Comparison of ENCODE assay signal across 17 cellular contexts in genomic region chrX:72382199-72382590, GRCh38.
DNase-seq lines count a peak whose midpoint lies in the region; ATAC-seq and TF ChIP-seq lines count a peak whose summit lies in the region.
"Had no signal": no experiment of that assay in that cellular context is flagged by ENCODE, and none has a peak within 500 bp of the region (broad histone marks: within the 10 kb centered on the region; RNA-seq: fewer than 3 reads in every experiment).

No MANE protein-coding gene starts in this region.

- TF ChIP-seq CTCF in Panc1 (IDR thresholded peaks at IDR 0.05) (no peak), thyroid gland (IDR thresholded peaks at IDR 0.05) (no peak), uterus (IDR thresholded peaks at IDR 0.05) (no peak)

- in situ Hi-C loops in Panc1 (cut with HindIII; ENCODE audit: low pct_unique_long_range_greater_than_20kb, low sequenced_read_pairs), result no loop called here

- POLR2A ChIA-PET in Panc1 (lab: Charles Lee), result interaction anchor here (0.5 kb wide), 1 partner anchor 188 kb away, joined by 3 read pairs; no protein-coding TSS in a partner anchor

- H3K27me3 ChIP-seq in Panc1 (ENCODE audit: control insufficient read depth, insufficient read depth, low read length), result no peaks in the 10 kb centered on the region
- no peaks in the 10 kb centered on the region for H3K27me3 ChIP-seq in thyroid gland
- H3K27me3 ChIP-seq in uterus, result no peaks in the 10 kb centered on the region

- ATAC-seq in Panc1 (0 out of 2 replicates have a peak, but pooled peaks have one; percentile 56), left cardiac atrium (peak; percentile 86 to 88), HG03521 (IDR thresholded peaks at IDR 0.05; ENCODE audit: unreplicated experiment) (no peak)
- ATAC-seq: activated naive CD8-positive, alpha-beta T cell treated with anti-CD3 and anti-CD28 coated beads, Interleukin-2, amount 50 U/mL, for 24 hours had no signal

- no peak overlapping the region for H3K4me3 ChIP-seq in Panc1 (ENCODE audit: low read depth in 2 of 2, low read length in 2 of 2)
- no peak overlapping the region for H3K4me3 ChIP-seq in thyroid gland (replicated peaks in 1 of 3)
- H3K4me3 ChIP-seq in uterus, result no peak overlapping the region

- no peaks in the 10 kb centered on the region for H3K9me3 ChIP-seq in Panc1 (ENCODE audit: control insufficient read depth, insufficient read depth, low read depth, low read length)
- no peaks in the 10 kb centered on the region for H3K9me3 ChIP-seq in thyroid gland
- no peaks in the 10 kb centered on the region for H3K9me3 ChIP-seq in uterus

- no peak for TF ChIP-seq POLR2A in thyroid gland (IDR thresholded peaks at IDR 0.05)
- TF ChIP-seq POLR2A in uterus (IDR thresholded peaks at IDR 0.05), result no peak

- CTCF ChIA-PET in Panc1 (lab: Charles Lee), result no interaction called here

- H3K36me3 ChIP-seq in Panc1 (ENCODE audit: control insufficient read depth, insufficient read depth, low read length) (no peaks in the 10 kb centered on the region), thyroid gland (no peaks in the 10 kb centered on the region), uterus (no peaks in the 10 kb centered on the region)

- intact Hi-C loops in Panc1 (cut with micrococcal nuclease; ENCODE audit: unreplicated experiment) (no loop called here), left cardiac atrium (cut with DNase I) (no loop called here), thyroid gland (cut with DNase I) (no loop called here), uterus (cut with DNase I; ENCODE audit: low total_unique reads) (no loop called here)

- H3K27ac ChIP-seq in Panc1 (ENCODE audit: low read length), result no peak overlapping the region
- peak overlapping the region; percentile 43 to 70 (median 63) for H3K27ac ChIP-seq in thyroid gland
- H3K27ac ChIP-seq in uterus, result no peak overlapping the region

- no peaks in the 10 kb centered on the region; the same call in 1 of the 2 replicates for H3K4me1 ChIP-seq in Panc1 (ENCODE audit: control insufficient read depth, insufficient read depth, low read length)
- H3K4me1 ChIP-seq in thyroid gland, result peaks cover 13 to 17% of the 10 kb centered on the region in 2 donors
- H3K4me1 ChIP-seq in uterus, result no peaks in the 10 kb centered on the region

- no TSS peak for BruUV-seq in Panc1 (replicated peaks; lab: Mats Ljungman, UMichigan)

- 12 to 19% methylated on average over 4 of the region's 4 CpGs for WGBS in thyroid gland, 2 donors

- DNase-seq in DMS153 (lab: John Stamatoyannopoulos, UW) (peak; percentile 7), DMS153 treated with DMSO at 0.1 percent for 48 hours (lab: John Stamatoyannopoulos, UW; ENCODE audit: unreplicated experiment) (no peak), Panc1 (ENCODE audit: low read depth, low spot score) (no peak), left cardiac atrium (no peak), thyroid gland (peak; percentile 10 to 12), A172 (ENCODE audit: low spot score) (no peak), uterus (no peak)
- DNase-seq: 8988T; activated CD4-positive, alpha-beta T cell treated with anti-CD3 and anti-CD28 coated beads for 48 hours; activated naive CD8-positive, alpha-beta T cell treated with anti-CD3 and anti-CD28 coated beads, Interleukin-2, amount 50 U/mL, for 24 hours; COR-L47; naive B cell; NCI-H1417 treated with DMSO at 0.1 percent for 48 hours; NCI-H446; stimulated activated CD4-positive, alpha-beta T cell treated with anti-CD3 and anti-CD28 coated beads, Interleukin-1b, Interleukin-23, amount 100 ng/mL, for 48 hours; T-helper 2 cell had no signal

Comparison
In these comparisons a context has a peak if more than half of its experiments do, and no peak if none do; other contexts are left out.
1. DNase-seq: peak in DMS153 (single experiment) and thyroid gland (2 of 2); none in DMS153 treated with DMSO at 0.1 percent for 48 hours (single experiment), Panc1 (single experiment), left cardiac atrium (single experiment), A172 (single experiment) and uterus (0 of 2).
2. H3K27ac ChIP-seq: peak in thyroid gland (3 of 3); none in Panc1 (single experiment) and uterus (0 of 2).